ENCODE assay signal across 11 cellular contexts in genomic region chr15:67130673-67131601, GRCh38.
DNase-seq lines count a peak whose midpoint lies in the region; ATAC-seq and TF ChIP-seq lines count a peak whose summit lies in the region.
"Had no signal": no experiment of that assay in that cellular context is flagged by ENCODE, and none has a peak within 500 bp of the region (broad histone marks: within the 10 kb centered on the region; RNA-seq: fewer than 3 reads in every experiment).

No MANE protein-coding gene starts in this region.

- H3K4me3 Mint-ChIP-seq in effector memory CD8-positive, alpha-beta T cell = peak overlapping the region; percentile 48 to 54
- no peak overlapping the region for H3K4me3 Mint-ChIP-seq in nephron

- H3K27me3 Mint-ChIP-seq in effector memory CD8-positive, alpha-beta T cell = no peaks in the 10 kb centered on the region
- no peaks in the 10 kb centered on the region for H3K27me3 Mint-ChIP-seq in nephron (ENCODE audit: low read depth)

- peak; percentile 71 for DNase-seq in LHCN-M2 (ENCODE audit: low read depth)
- no peak for DNase-seq in effector memory CD8-positive, alpha-beta T cell
- DNase-seq in NCI-H128 (lab: John Stamatoyannopoulos, UW; ENCODE audit: unreplicated experiment) = no peak

- peaks cover 75 to 86% of the 10 kb centered on the region in 2 donors for H3K4me1 Mint-ChIP-seq in effector memory CD8-positive, alpha-beta T cell (ENCODE audit: low read depth in 2 of 2)
- peaks cover 90% of the 10 kb centered on the region for H3K4me1 Mint-ChIP-seq in nephron

- peak overlapping the region in 5 of 11 experiments; percentile 9 to 81 (median 24); a peak in 5 of 22 replicates for H3K27ac ChIP-seq in BLaER1 treated with 17β-estradiol and CSF1 and Interleukin-3, amounts not matched to agents 10 nM and 100 nM
- H3K27ac ChIP-seq: KMS-11, neutrophil, VCaP had no signal

- H3K4me2 ChIP-seq in BLaER1 treated with 17β-estradiol and CSF1 and Interleukin-3, amounts not matched to agents 10 nM and 100 nM = peak overlapping the region; percentile 73 to 97 (median 89)
- H3K4me2 ChIP-seq: KMS-11 had no signal

- no peak for TF ChIP-seq CTCF in nephron (IDR thresholded peaks at IDR 0.05; ENCODE audit: unreplicated experiment in 3 of 3)

- ATAC-seq in effector memory CD8-positive, alpha-beta T cell (replicated peaks) = no peak
- ATAC-seq in HG02798 (IDR thresholded peaks at IDR 0.05; ENCODE audit: poor library complexity, unreplicated experiment) = no peak
- no peak for ATAC-seq in GM18519 (IDR thresholded peaks at IDR 0.05; ENCODE audit: low FRiP score, unreplicated experiment)
- ATAC-seq in GM18505 (IDR thresholded peaks at IDR 0.05; ENCODE audit: unreplicated experiment) = no peak

- no peak overlapping the region for H3K4me3 ChIP-seq in BLaER1 treated with 17β-estradiol and CSF1 and Interleukin-3, amounts not matched to agents 10 nM and 100 nM

- H3K27me3 ChIP-seq in BLaER1 treated with 17β-estradiol and CSF1 and Interleukin-3, amounts not matched to agents 10 nM and 100 nM = no peaks in the 10 kb centered on the region
- H3K27me3 ChIP-seq: neutrophil had no signal

- H3K9ac ChIP-seq in BLaER1 treated with 17β-estradiol and CSF1 and Interleukin-3, amounts not matched to agents 10 nM and 100 nM = peak overlapping the region in 5 of 11 experiments; percentile 4 to 22 (median 6); a peak in 4 of 22 replicates
- H3K9ac ChIP-seq: KMS-11 had no signal

- no peak for TF ChIP-seq POLR2A in GM18505 (IDR thresholded peaks at IDR 0.05; ENCODE audit: borderline replicate concordance, extremely low read depth, insufficient read depth, insufficient read length)

- H3K9me3 ChIP-seq in BLaER1 treated with 17β-estradiol and CSF1 and Interleukin-3, amounts not matched to agents 10 nM and 100 nM (replicated peaks in 1 of 11) = no peaks in the 10 kb centered on the region
- H3K9me3 ChIP-seq: neutrophil had no signal

- peaks cover 97 to 100% (median 99%) of the 10 kb centered on the region in 10 experiments for H3K4me1 ChIP-seq in BLaER1 treated with 17β-estradiol and CSF1 and Interleukin-3, amounts not matched to agents 10 nM and 100 nM

- H3K27ac Mint-ChIP-seq in effector memory CD8-positive, alpha-beta T cell = peak overlapping the region; percentile 99 to 100
- peak overlapping the region in 2 of 3 experiments; percentile 58 to 59 for H3K27ac Mint-ChIP-seq in nephron

- peaks cover 32 to 95% (median 75%) of the 10 kb centered on the region in 11 experiments; a peak in 21 of 22 replicates for H3K36me3 ChIP-seq in BLaER1 treated with 17β-estradiol and CSF1 and Interleukin-3, amounts not matched to agents 10 nM and 100 nM
- H3K36me3 ChIP-seq: neutrophil had no signal

- H4K20me1 ChIP-seq in BLaER1 treated with 17β-estradiol and CSF1 and Interleukin-3, amounts not matched to agents 10 nM and 100 nM = peaks cover 99 to 100% (median 100%) of the 10 kb centered on the region in 11 experiments

- no peaks in the 10 kb centered on the region for H3K9me3 Mint-ChIP-seq in effector memory CD8-positive, alpha-beta T cell
- H3K9me3 Mint-ChIP-seq in nephron = no peaks in the 10 kb centered on the region

- peaks cover 16% of the 10 kb centered on the region for H3K36me3 Mint-ChIP-seq in effector memory CD8-positive, alpha-beta T cell (ENCODE audit: insufficient read depth)
- H3K36me3 Mint-ChIP-seq in nephron (ENCODE audit: low read depth) = peaks cover 5% of the 10 kb centered on the region

Comparison
In these comparisons a context has a peak if more than half of its experiments do, and no peak if none do; other contexts are left out.
1. H3K4me3 Mint-ChIP-seq: peak in effector memory CD8-positive, alpha-beta T cell (2 of 2); none in nephron (0 of 3).